ENCODE assay signal across 17 cellular contexts in genomic region chr5:142958933-142959682, GRCh38.
A peak's percentile ranks its signal among the peaks of the same experiment; 100 is the strongest.
DNase-seq lines count a peak whose midpoint lies in the region; ATAC-seq and TF ChIP-seq lines count a peak whose summit lies in the region.
"Had no signal": no experiment of that assay in that cellular context is flagged by ENCODE, and none has a peak within 500 bp of the region (broad histone marks: within the 10 kb centered on the region; RNA-seq: fewer than 3 reads in every experiment).

No MANE protein-coding gene starts in this region.

- peaks cover 55% of the 10 kb centered on the region for H3K4me1 Mint-ChIP-seq in central memory CD8-positive, alpha-beta T cell
- peaks cover 14% of the 10 kb centered on the region for H3K4me1 Mint-ChIP-seq in type B pancreatic cell (ENCODE audit: unreplicated experiment)
- peaks cover 3% of the 10 kb centered on the region for H3K4me1 Mint-ChIP-seq in mesothelial cell of epicardium

- no peaks in the 10 kb centered on the region for H3F3A ChIP-seq in MM.1S (ENCODE audit: insufficient read depth, low read length)

- no peaks in the 10 kb centered on the region for H3K27me3 Mint-ChIP-seq in central memory CD8-positive, alpha-beta T cell
- H3K27me3 Mint-ChIP-seq in type B pancreatic cell (no peaks in the 10 kb centered on the region), mesothelial cell of epicardium (ENCODE audit: low read depth) (no peaks in the 10 kb centered on the region)
- H3K27me3 Mint-ChIP-seq: activated CD4-positive, alpha-beta memory T cell treated with anti-CD3 and anti-CD28 coated beads, Interleukin-2, amount 10 ng/mL, durations not matched to agents 7 days and 5 days; stimulated activated memory B cell treated with anti-CD40 and anti-IgM and Interleukin-4, amounts not matched to agents 10 μg/mL and 1 μg/mL and 100 μg/mL, for 72 hours had no signal

- H3K9me3 Mint-ChIP-seq in central memory CD8-positive, alpha-beta T cell, result no peaks in the 10 kb centered on the region
- H3K9me3 Mint-ChIP-seq in type B pancreatic cell (peaks cover 5% of the 10 kb centered on the region), mesothelial cell of epicardium (peaks cover 8% of the 10 kb centered on the region)
- H3K9me3 Mint-ChIP-seq: activated T-helper 2 cell treated with anti-CD3 and anti-CD28 coated beads, Interferon-gamma antibody, Interleukin-2, Interleukin-4, amounts not matched to agents 10 μg/mL and 5 μg/mL and 100 μg/mL, durations not matched to agents 14 hours and 24 hours and 36 hours; stimulated activated memory B cell treated with anti-CD40 and anti-IgM and Interleukin-4, amounts not matched to agents 10 μg/mL and 1 μg/mL and 100 μg/mL, for 72 hours had no signal

- H3K4me3 ChIP-seq in BE2C (ENCODE audit: low read depth, low read length), result no peak overlapping the region
- H3K4me3 ChIP-seq in MM.1S (ENCODE audit: low read length), result no peak overlapping the region
- H3K4me3 ChIP-seq in Karpas-422 (ENCODE audit: low read length), result no peak overlapping the region
- H3K4me3 ChIP-seq: heart left ventricle, upper lobe of right lung had no signal

- no peaks in the 10 kb centered on the region for H4K20me1 ChIP-seq in MM.1S (ENCODE audit: insufficient read depth, low read length)
- no peaks in the 10 kb centered on the region for H4K20me1 ChIP-seq in Karpas-422 (ENCODE audit: insufficient read depth, low read depth, low read length)

- H3K36me3 ChIP-seq in BE2C (no peaks in the 10 kb centered on the region), MM.1S (replicated peaks; ENCODE audit: insufficient read depth, low read length) (no peaks in the 10 kb centered on the region), Karpas-422 (ENCODE audit: insufficient read depth, low read length) (no peaks in the 10 kb centered on the region)
- H3K36me3 ChIP-seq: upper lobe of right lung had no signal

- H3K9ac ChIP-seq in MM.1S (ENCODE audit: low read length), result no peak overlapping the region
- no peak overlapping the region for H3K9ac ChIP-seq in Karpas-422 (ENCODE audit: low read length)

- H3K27me3 ChIP-seq in BE2C, result no peaks in the 10 kb centered on the region
- no peaks in the 10 kb centered on the region for H3K27me3 ChIP-seq in MM.1S (replicated peaks; ENCODE audit: insufficient read depth, low read length)
- H3K27me3 ChIP-seq in Karpas-422 (ENCODE audit: low read length), result no peaks in the 10 kb centered on the region
- H3K27me3 ChIP-seq: heart left ventricle, upper lobe of right lung had no signal

- no peak overlapping the region for H3K27ac ChIP-seq in MM.1S (ENCODE audit: low read length)
- H3K27ac ChIP-seq in Karpas-422 (ENCODE audit: low read length), result no peak overlapping the region
- H3K27ac ChIP-seq: upper lobe of right lung had no signal

- ATAC-seq in GM18498 (IDR thresholded peaks at IDR 0.05; ENCODE audit: unreplicated experiment) (peak; percentile 27), GM18502 (IDR thresholded peaks at IDR 0.05; ENCODE audit: poor library complexity, unreplicated experiment) (no peak)
- no peak for ATAC-seq in central memory CD8-positive, alpha-beta T cell (replicated peaks; ENCODE audit: extremely low read depth, poor library complexity, severe bottlenecking)
- ATAC-seq: upper lobe of right lung had no signal

- DNase-seq in BE2C, result peak; percentile 63
- DNase-seq in MM.1S, result no peak
- DNase-seq in central memory CD8-positive, alpha-beta T cell (ENCODE audit: low spot score in 2 of 2), result no peak
- DNase-seq in type B pancreatic cell (ENCODE audit: extremely low spot score, unreplicated experiment), result no peak
- DNase-seq in mesothelial cell of epicardium (ENCODE audit: low spot score in 2 of 2, unreplicated experiment in 2 of 2), result no peak
- DNase-seq in Karpas-422, result no peak
- DNase-seq: activated CD4-positive, alpha-beta memory T cell treated with anti-CD3 and anti-CD28 coated beads, Interleukin-2, amount 10 ng/mL, durations not matched to agents 7 days and 5 days; aorta; cortex of kidney; erythroblast; MV-4-11; upper lobe of right lung had no signal

- H2AFZ ChIP-seq in MM.1S (ENCODE audit: low read length) (no peak overlapping the region), Karpas-422 (ENCODE audit: low read length) (no peak overlapping the region)

- no peaks in the 10 kb centered on the region for H3K9me2 ChIP-seq in MM.1S (replicated peaks; ENCODE audit: insufficient read depth, low read length)
- H3K9me2 ChIP-seq in Karpas-422 (replicated peaks; ENCODE audit: insufficient read depth, low read length), result no peaks in the 10 kb centered on the region

- no peak overlapping the region for H3K4me3 Mint-ChIP-seq in central memory CD8-positive, alpha-beta T cell
- H3K4me3 Mint-ChIP-seq in type B pancreatic cell (no peak overlapping the region), mesothelial cell of epicardium (no peak overlapping the region)
- H3K4me3 Mint-ChIP-seq: activated CD4-positive, alpha-beta memory T cell treated with anti-CD3 and anti-CD28 coated beads, Interleukin-2, amount 10 ng/mL, durations not matched to agents 7 days and 5 days; stimulated activated memory B cell treated with anti-CD40 and anti-IgM and Interleukin-4, amounts not matched to agents 10 μg/mL and 1 μg/mL and 100 μg/mL, for 72 hours had no signal

- TF ChIP-seq CTCF in BE2C (IDR thresholded peaks at IDR 0.05; ENCODE audit: low read depth, low read length) (no peak), MM.1S (IDR thresholded peaks at IDR 0.05; ENCODE audit: low read length) (no peak), type B pancreatic cell (conservative IDR thresholded peaks at IDR 0.05) (no peak), mesothelial cell of epicardium (IDR thresholded peaks at IDR 0.05; ENCODE audit: unreplicated experiment) (no peak)

- H3K27ac Mint-ChIP-seq in central memory CD8-positive, alpha-beta T cell (ENCODE audit: low read depth), result peak overlapping the region; percentile 67
- H3K27ac Mint-ChIP-seq in type B pancreatic cell (no peak overlapping the region), mesothelial cell of epicardium (no peak overlapping the region)
- H3K27ac Mint-ChIP-seq: activated CD4-positive, alpha-beta memory T cell treated with anti-CD3 and anti-CD28 coated beads, Interleukin-2, amount 10 ng/mL, durations not matched to agents 7 days and 5 days; activated T-helper 2 cell treated with anti-CD3 and anti-CD28 coated beads, Interferon-gamma antibody, Interleukin-2, Interleukin-4, amounts not matched to agents 10 μg/mL and 5 μg/mL and 100 μg/mL, durations not matched to agents 14 hours and 24 hours and 36 hours; stimulated activated memory B cell treated with anti-CD40 and anti-IgM and Interleukin-4, amounts not matched to agents 10 μg/mL and 1 μg/mL and 100 μg/mL, for 72 hours had no signal

- peaks cover 12% of the 10 kb centered on the region for H3K36me3 Mint-ChIP-seq in central memory CD8-positive, alpha-beta T cell (ENCODE audit: insufficient read depth)
- H3K36me3 Mint-ChIP-seq in type B pancreatic cell (peaks cover 8% of the 10 kb centered on the region), mesothelial cell of epicardium (no peaks in the 10 kb centered on the region)
- H3K36me3 Mint-ChIP-seq: stimulated activated memory B cell treated with anti-CD40 and anti-IgM and Interleukin-4, amounts not matched to agents 10 μg/mL and 1 μg/mL and 100 μg/mL, for 72 hours had no signal

- H3K4me1 ChIP-seq in BE2C (peaks cover 12% of the 10 kb centered on the region), MM.1S (ENCODE audit: low read length) (peaks cover 13% of the 10 kb centered on the region), Karpas-422 (ENCODE audit: low read length) (no peaks in the 10 kb centered on the region)

- H3K4me2 ChIP-seq in MM.1S (ENCODE audit: low read depth, low read length) (peak overlapping the region; percentile 25), Karpas-422 (ENCODE audit: low read depth, low read length, poor library complexity, severe bottlenecking) (no peak overlapping the region)

- H3K9me3 ChIP-seq in BE2C (no peaks in the 10 kb centered on the region), MM.1S (replicated peaks; ENCODE audit: insufficient read depth, low read length) (no peaks in the 10 kb centered on the region), Karpas-422 (ENCODE audit: low read length) (no peaks in the 10 kb centered on the region)
- H3K9me3 ChIP-seq: upper lobe of right lung had no signal

- H3K79me2 ChIP-seq in MM.1S (ENCODE audit: low read length), result no peaks in the 10 kb centered on the region
- no peaks in the 10 kb centered on the region for H3K79me2 ChIP-seq in Karpas-422 (ENCODE audit: low read length)
